12 cellular contexts compared by ENCODE assay signal in genomic region chr19:18795540-18795939, GRCh38. TPM values are rescaled to one million over a fixed set of nuclear protein-coding genes. Genes with fewer than 3 reads are reported as not detected.
DNase-seq lines count a peak whose midpoint lies in the region; ATAC-seq and TF ChIP-seq lines count a peak whose summit lies in the region.
"Had no signal": no experiment of that assay in that cellular context is flagged by ENCODE, and none has a peak within 500 bp of the region (broad histone marks: within the 10 kb centered on the region; RNA-seq: fewer than 3 reads in every experiment).

No MANE protein-coding gene starts in this region.

- peaks cover 20% of the 10 kb centered on the region for H3K27me3 ChIP-seq in RWPE2 (ENCODE audit: insufficient read depth, poor library complexity, severe bottlenecking)

- no peaks in the 10 kb centered on the region for H3K36me3 ChIP-seq in RWPE2 (ENCODE audit: low read depth)
- H3K36me3 ChIP-seq: suprapubic skin had no signal

- H3K27ac ChIP-seq in RWPE2 (ENCODE audit: poor library complexity, severe bottlenecking): no peak overlapping the region
- H3K27ac ChIP-seq: suprapubic skin had no signal

- DNase-seq in GM19238 (ENCODE audit: insufficient read length, low spot score) (peak; percentile 1), RWPE2 (ENCODE audit: low spot score) (no peak), head of caudate nucleus (peak in 30 of 42 donors; percentile 13 to 65 (median 36)), posterior vena cava (ENCODE audit: low spot score) (peak; percentile 92), NCI-H1092 treated with DMSO at 0.1 percent for 48 hours (lab: John Stamatoyannopoulos, UW) (no peak), foreskin melanocyte (no peak)
- DNase-seq: activated gamma-delta T cell treated with Interleukin-2 at 50 U/mL for 16 hours, NCI-H1092, NCI-H446, T-helper 17 cell had no signal

- no peaks in the 10 kb centered on the region for H3K9me3 ChIP-seq in RWPE2 (ENCODE audit: severe bottlenecking)
- H3K9me3 ChIP-seq: suprapubic skin had no signal

- peak; percentile 37; the same call in 2 of the 3 replicates for ATAC-seq in RWPE2 (ENCODE audit: low read depth)
- ATAC-seq in GM21717 (IDR thresholded peaks at IDR 0.05; ENCODE audit: unreplicated experiment): no peak
- ATAC-seq: T-helper 17 cell had no signal

- H3K4me1 ChIP-seq in RWPE2 (ENCODE audit: insufficient read depth, poor library complexity, severe bottlenecking): no peaks in the 10 kb centered on the region

- no peak overlapping the region for H3K4me3 ChIP-seq in RWPE2 (ENCODE audit: severe bottlenecking)
- H3K4me3 ChIP-seq: suprapubic skin had no signal

- intact Hi-C loops in head of caudate nucleus (cut with DNase I) (no loop called here), posterior vena cava (cut with DNase I) (no loop called here)

- TF ChIP-seq CTCF in RWPE2 (IDR thresholded peaks at IDR 0.05; ENCODE audit: poor library complexity, severe bottlenecking): no peak

RNA-seq across cellular contexts. Expression of gene COMP, which starts 4.4 kb away (rescaled TPM):
- 100 to 1,000 TPM in 1 of 2 donors, 10 to 100 TPM in 1; 72.2 to 403 TPM for total RNA-seq in posterior vena cava
- total RNA-seq: T-helper 17 cell had no signal

RNA-seq across cellular contexts. Expression of gene UPF1, which starts 36.2 kb away (rescaled TPM):
- total RNA-seq in posterior vena cava: 10 to 100 TPM; 45.1 to 56.5 TPM

Comparison
In these comparisons a context has a peak if more than half of its experiments do, and no peak if none do; other contexts are left out.
1. DNase-seq: peak in GM19238 (single experiment), head of caudate nucleus (30 of 42) and posterior vena cava (single experiment); none in RWPE2 (single experiment), NCI-H1092 treated with DMSO at 0.1 percent for 48 hours (single experiment) and foreskin melanocyte (single experiment).